Comparison of ENCODE assay signal across 10 cellular contexts in genomic region chrX:153651540-153652079, GRCh38. TPM values are rescaled to one million over a fixed set of nuclear protein-coding genes. Genes with fewer than 3 reads are reported as not detected.
A peak's percentile ranks its signal among the peaks of the same experiment; 100 is the strongest.
DNase-seq lines count a peak whose midpoint lies in the region; ATAC-seq and TF ChIP-seq lines count a peak whose summit lies in the region.
"Had no signal": no experiment of that assay in that cellular context is flagged by ENCODE, and none has a peak within 500 bp of the region (broad histone marks: within the 10 kb centered on the region; RNA-seq: fewer than 3 reads in every experiment).

No MANE protein-coding gene starts in this region.

- DNase-seq in activated CD4-positive, alpha-beta T cell treated with anti-CD3 and anti-CD28 coated beads for 48 hours: peak; percentile 24
- no peak for DNase-seq in activated CD4-positive, alpha-beta T cell treated with anti-CD3 and anti-CD28 coated beads for 36 hours
- DNase-seq in HL-60 (ENCODE audit: low read depth in 1 of 2, low spot score in 1 of 2) (peak in 1 of 2 experiments; percentile 13), brain microvascular endothelial cell (no peak), osteoblast (ENCODE audit: insufficient read length, low spot score, missing footprints) (peak; percentile 89), middle frontal gyrus (ENCODE audit: extremely low spot score, low spot score) (no peak), cardiac septum (ENCODE audit: low spot score) (no peak)

- H3K27ac ChIP-seq in HL-60 (replicated peaks) (no peak overlapping the region), brain microvascular endothelial cell (no peak overlapping the region), osteoblast (ENCODE audit: low read depth, low read length) (no peak overlapping the region)

- TF ChIP-seq CTCF in HL-60 (IDR thresholded peaks at IDR 0.05; ENCODE audit: insufficient read depth, low read length) (peak; percentile 37), brain microvascular endothelial cell (IDR thresholded peaks at IDR 0.05; ENCODE audit: low read depth, low read length, missing control alignments) (peak; percentile 55), osteoblast (IDR thresholded peaks at IDR 0.05; ENCODE audit: extremely low read depth, low read depth, low read length) (peak; percentile 22)

- H2AFZ ChIP-seq in osteoblast (ENCODE audit: low read length): no peak overlapping the region

- CTCF ChIA-PET in activated CD4-positive, alpha-beta T cell treated with anti-CD3 and anti-CD28 coated beads for 36 hours (lab: Charles Lee): interaction anchor here (0.5 to 1.5 kb wide), 5 partner anchors 10 to 131 kb away, joined by 3 to 4 read pairs (median 4); no protein-coding TSS in a partner anchor

- H4K20me1 ChIP-seq in osteoblast (ENCODE audit: insufficient read depth, low read length): no peaks in the 10 kb centered on the region

- H3K4me3 Mint-ChIP-seq in activated CD4-positive, alpha-beta T cell treated with anti-CD3 and anti-CD28 coated beads for 36 hours: no peak overlapping the region
- H3K4me3 Mint-ChIP-seq: CD4-positive, CD25-positive, alpha-beta regulatory T cell had no signal

- no peak overlapping the region for H3K4me3 ChIP-seq in HL-60 (replicated peaks; ENCODE audit: insufficient read depth, low read length)
- no peak overlapping the region for H3K4me3 ChIP-seq in brain microvascular endothelial cell (ENCODE audit: low read depth, low read length)
- no peak overlapping the region for H3K4me3 ChIP-seq in osteoblast (ENCODE audit: insufficient read depth, low read length)

- no peaks in the 10 kb centered on the region for H3K9me3 ChIP-seq in osteoblast (ENCODE audit: low read depth, low read length)

- POLR2A ChIA-PET in activated CD4-positive, alpha-beta T cell treated with anti-CD3 and anti-CD28 coated beads for 36 hours (lab: Charles Lee): no interaction called here

- in situ Hi-C loops in brain microvascular endothelial cell (cut with HindIII; ENCODE audit: low pct_ligation_motif_present, low sequenced_read_pairs): no loop called here

- H3K27ac Mint-ChIP-seq in activated CD4-positive, alpha-beta T cell treated with anti-CD3 and anti-CD28 coated beads for 36 hours: no peak overlapping the region

- no peaks in the 10 kb centered on the region for H3K4me1 ChIP-seq in osteoblast (ENCODE audit: insufficient read depth, low read length)

- H3K27me3 ChIP-seq in HL-60 (ENCODE audit: insufficient read depth, poor library complexity, severe bottlenecking) (peaks cover 9% of the 10 kb centered on the region), brain microvascular endothelial cell (replicated peaks) (peaks cover 13% of the 10 kb centered on the region), osteoblast (ENCODE audit: insufficient read depth, low read length) (peaks cover 8% of the 10 kb centered on the region)

- H3K36me3 ChIP-seq in brain microvascular endothelial cell (replicated peaks) (no peaks in the 10 kb centered on the region), osteoblast (ENCODE audit: insufficient read depth, low read length) (no peaks in the 10 kb centered on the region)

- H3K79me2 ChIP-seq in osteoblast (ENCODE audit: insufficient read depth, low read length): no peaks in the 10 kb centered on the region

- H3K4me2 ChIP-seq in osteoblast (ENCODE audit: insufficient read depth, low read length): no peak overlapping the region

- peaks cover 6% of the 10 kb centered on the region for H3K27me3 Mint-ChIP-seq in activated CD4-positive, alpha-beta T cell treated with anti-CD3 and anti-CD28 coated beads for 36 hours

- no peaks in the 10 kb centered on the region for H3K36me3 Mint-ChIP-seq in activated CD4-positive, alpha-beta T cell treated with anti-CD3 and anti-CD28 coated beads for 36 hours (ENCODE audit: low read depth)
- H3K36me3 Mint-ChIP-seq: CD4-positive, CD25-positive, alpha-beta regulatory T cell had no signal

- H3K4me1 Mint-ChIP-seq in activated CD4-positive, alpha-beta T cell treated with anti-CD3 and anti-CD28 coated beads for 36 hours: no peaks in the 10 kb centered on the region
- H3K4me1 Mint-ChIP-seq: CD4-positive, CD25-positive, alpha-beta regulatory T cell had no signal

- no peaks in the 10 kb centered on the region for H3K9me3 Mint-ChIP-seq in activated CD4-positive, alpha-beta T cell treated with anti-CD3 and anti-CD28 coated beads for 36 hours (ENCODE audit: low read depth)

- ATAC-seq in activated CD4-positive, alpha-beta T cell treated with anti-CD3 and anti-CD28 coated beads for 36 hours: no peak
- ATAC-seq in GM21529 (IDR thresholded peaks at IDR 0.05; ENCODE audit: unreplicated experiment): no peak

- intact Hi-C loops in activated CD4-positive, alpha-beta T cell treated with anti-CD3 and anti-CD28 coated beads for 36 hours (cut with DNase I, micrococcal nuclease): no loop called here
- intact Hi-C loops in cardiac septum (cut with DNase I): no loop called here

RNA-seq across cellular contexts. Expression of gene DUSP9, which starts 4.6 kb away (rescaled TPM):
- under 1 TPM; 0.12 to 0.14 TPM for total RNA-seq in activated CD4-positive, alpha-beta T cell treated with anti-CD3 and anti-CD28 coated beads for 36 hours
- total RNA-seq in osteoblast: under 0.01 TPM in 2 replicates
- not detected for total RNA-seq in cardiac septum
- total RNA-seq: CD4-positive, CD25-positive, alpha-beta regulatory T cell; HT1080 had no signal

RNA-seq across cellular contexts. Expression of gene PNCK, which starts 22.0 kb away (rescaled TPM):
- under 1 TPM; 0.30 to 0.71 TPM for total RNA-seq in activated CD4-positive, alpha-beta T cell treated with anti-CD3 and anti-CD28 coated beads for 36 hours
- total RNA-seq in osteoblast: 0.29 and 0.36 TPM in 2 replicates
- 7.6 TPM for total RNA-seq in cardiac septum
- total RNA-seq: HT1080 had no signal

RNA-seq across cellular contexts. Expression of gene SLC6A8, which starts 36.1 kb away (rescaled TPM):
- under 1 TPM; 0.39 to 0.58 TPM for total RNA-seq in activated CD4-positive, alpha-beta T cell treated with anti-CD3 and anti-CD28 coated beads for 36 hours
- total RNA-seq in osteoblast: 15.3 and 19.5 TPM in 2 replicates
- 144 TPM for total RNA-seq in cardiac septum

RNA-seq across cellular contexts. Expression of gene CCNQ, which starts 52.7 kb away (rescaled TPM):
- total RNA-seq in activated CD4-positive, alpha-beta T cell treated with anti-CD3 and anti-CD28 coated beads for 36 hours: 10 to 100 TPM; 13.9 to 14.7 TPM
- total RNA-seq in osteoblast: 29.3 and 33.0 TPM in 2 replicates
- 23.3 TPM for total RNA-seq in cardiac septum

Comparison
In these comparisons a context has a peak if more than half of its experiments do, and no peak if none do; other contexts are left out.
1. DNase-seq: peak in activated CD4-positive, alpha-beta T cell treated with anti-CD3 and anti-CD28 coated beads for 48 hours (single experiment) and osteoblast (single experiment); none in activated CD4-positive, alpha-beta T cell treated with anti-CD3 and anti-CD28 coated beads for 36 hours (single experiment), brain microvascular endothelial cell (single experiment), middle frontal gyrus (single experiment) and cardiac septum (single experiment).
2. RNA of gene SLC6A8, which starts 36.1 kb away (total RNA-seq): 144 TPM in cardiac septum (single experiment) and 15.3 to 19.5 TPM in osteoblast; 0.39 to 0.58 TPM in activated CD4-positive, alpha-beta T cell treated with anti-CD3 and anti-CD28 coated beads for 36 hours; every median in the first group is over 10 times any median in the second.
3. Peak in every context shown above with its lines, with median percentiles within 50 percentile points of each other: CTCF ChIP-seq.